Comparison of ENCODE assay signal across 1 cellular context in genomic region chr16:71426069-71426879, GRCh38.
TF ChIP-seq lines count a peak whose summit lies in the region.

No MANE protein-coding gene starts in this region.

TF ChIP-seq in K562, 482 proteins besides CTCF, POLR2A, EP300 and RAD21 (continued from another document):
- no peak for TF ChIP-seq SIX5 (IDR thresholded peaks at IDR 0.05; ENCODE audit: borderline replicate concordance in 1 of 2, insufficient read depth in 1 of 2, low read depth in 1 of 2, low read length in 2 of 2)
- no peak for TF ChIP-seq NCOA1 (IDR thresholded peaks at IDR 0.05; ENCODE audit: low read depth)
- no peak for TF ChIP-seq CREB3 (tag; conservative IDR thresholded peaks at IDR 0.05; ENCODE audit: low read depth)
- TF ChIP-seq TFAP4 (CRISPR knock-in tag; IDR thresholded peaks at IDR 0.05; ENCODE audit: borderline replicate concordance), result peak; percentile 45
- no peak for TF ChIP-seq SIRT6 (IDR thresholded peaks at IDR 0.05; ENCODE audit: low read depth, low read length)
- TF ChIP-seq PHB2 (IDR thresholded peaks at IDR 0.05; ENCODE audit: low read depth), result no peak
- TF ChIP-seq MTA1 (IDR thresholded peaks at IDR 0.05; ENCODE audit: borderline replicate concordance), result peak; percentile 79; the same call in 1 of the 2 replicates
- TF ChIP-seq, protein P1, sequence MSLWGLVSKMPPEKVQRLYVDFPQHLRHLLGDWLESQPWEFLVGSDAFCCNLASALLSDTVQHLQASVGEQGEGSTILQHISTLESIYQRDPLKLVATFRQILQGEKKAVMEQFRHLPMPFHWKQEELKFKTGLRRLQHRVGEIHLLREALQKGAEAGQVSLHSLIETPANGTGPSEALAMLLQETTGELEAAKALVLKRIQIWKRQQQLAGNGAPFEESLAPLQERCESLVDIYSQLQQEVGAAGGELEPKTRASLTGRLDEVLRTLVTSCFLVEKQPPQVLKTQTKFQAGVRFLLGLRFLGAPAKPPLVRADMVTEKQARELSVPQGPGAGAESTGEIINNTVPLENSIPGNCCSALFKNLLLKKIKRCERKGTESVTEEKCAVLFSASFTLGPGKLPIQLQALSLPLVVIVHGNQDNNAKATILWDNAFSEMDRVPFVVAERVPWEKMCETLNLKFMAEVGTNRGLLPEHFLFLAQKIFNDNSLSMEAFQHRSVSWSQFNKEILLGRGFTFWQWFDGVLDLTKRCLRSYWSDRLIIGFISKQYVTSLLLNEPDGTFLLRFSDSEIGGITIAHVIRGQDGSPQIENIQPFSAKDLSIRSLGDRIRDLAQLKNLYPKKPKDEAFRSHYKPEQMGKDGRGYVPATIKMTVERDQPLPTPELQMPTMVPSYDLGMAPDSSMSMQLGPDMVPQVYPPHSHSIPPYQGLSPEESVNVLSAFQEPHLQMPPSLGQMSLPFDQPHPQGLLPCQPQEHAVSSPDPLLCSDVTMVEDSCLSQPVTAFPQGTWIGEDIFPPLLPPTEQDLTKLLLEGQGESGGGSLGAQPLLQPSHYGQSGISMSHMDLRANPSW (CRISPR knock-in tag; IDR thresholded peaks at IDR 0.05), result no peak
- TF ChIP-seq, protein P2, sequence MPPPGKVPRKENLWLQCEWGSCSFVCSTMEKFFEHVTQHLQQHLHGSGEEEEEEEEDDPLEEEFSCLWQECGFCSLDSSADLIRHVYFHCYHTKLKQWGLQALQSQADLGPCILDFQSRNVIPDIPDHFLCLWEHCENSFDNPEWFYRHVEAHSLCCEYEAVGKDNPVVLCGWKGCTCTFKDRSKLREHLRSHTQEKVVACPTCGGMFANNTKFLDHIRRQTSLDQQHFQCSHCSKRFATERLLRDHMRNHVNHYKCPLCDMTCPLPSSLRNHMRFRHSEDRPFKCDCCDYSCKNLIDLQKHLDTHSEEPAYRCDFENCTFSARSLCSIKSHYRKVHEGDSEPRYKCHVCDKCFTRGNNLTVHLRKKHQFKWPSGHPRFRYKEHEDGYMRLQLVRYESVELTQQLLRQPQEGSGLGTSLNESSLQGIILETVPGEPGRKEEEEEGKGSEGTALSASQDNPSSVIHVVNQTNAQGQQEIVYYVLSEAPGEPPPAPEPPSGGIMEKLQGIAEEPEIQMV (tag; conservative IDR thresholded peaks at IDR 0.05; ENCODE audit: low read depth), result no peak
- no peak for TF ChIP-seq TCF7 (IDR thresholded peaks at IDR 0.05; ENCODE audit: borderline replicate concordance)
- TF ChIP-seq ZBTB1 (CRISPR knock-in tag; IDR thresholded peaks at IDR 0.05; ENCODE audit: borderline replicate concordance, low read depth), result no peak
- TF ChIP-seq KDM2B (CRISPR knock-in tag; IDR thresholded peaks at IDR 0.05), result no peak
- no peak for TF ChIP-seq E2F4 (CRISPR knock-in tag; IDR thresholded peaks at IDR 0.05; ENCODE audit: low read depth)
- no peak for TF ChIP-seq U2AF1 (optimal IDR thresholded peaks at IDR 0.05; ENCODE audit: low read depth, low read length)
- peak; percentile 76 for TF ChIP-seq ZFP36 (IDR thresholded peaks at IDR 0.05; ENCODE audit: low read depth, low read length, partially characterized antibody)
- 0 out of 2 replicates have a peak, but pooled peaks have one; percentile 15 for TF ChIP-seq MYC (IDR thresholded peaks at IDR 0.05; ENCODE audit: low read depth, low read length)
- TF ChIP-seq MYC (CRISPR knock-in tag; IDR thresholded peaks at IDR 0.05; ENCODE audit: borderline replicate concordance, low read depth), result no peak
- no peak for TF ChIP-seq ZNF316 (IDR thresholded peaks at IDR 0.05)
- TF ChIP-seq MYBL2 (IDR thresholded peaks at IDR 0.05; ENCODE audit: low read depth), result no peak
- TF ChIP-seq MYBL2 (CRISPR knock-in tag; IDR thresholded peaks at IDR 0.05; ENCODE audit: borderline replicate concordance), result no peak
- TF ChIP-seq, protein P3, sequence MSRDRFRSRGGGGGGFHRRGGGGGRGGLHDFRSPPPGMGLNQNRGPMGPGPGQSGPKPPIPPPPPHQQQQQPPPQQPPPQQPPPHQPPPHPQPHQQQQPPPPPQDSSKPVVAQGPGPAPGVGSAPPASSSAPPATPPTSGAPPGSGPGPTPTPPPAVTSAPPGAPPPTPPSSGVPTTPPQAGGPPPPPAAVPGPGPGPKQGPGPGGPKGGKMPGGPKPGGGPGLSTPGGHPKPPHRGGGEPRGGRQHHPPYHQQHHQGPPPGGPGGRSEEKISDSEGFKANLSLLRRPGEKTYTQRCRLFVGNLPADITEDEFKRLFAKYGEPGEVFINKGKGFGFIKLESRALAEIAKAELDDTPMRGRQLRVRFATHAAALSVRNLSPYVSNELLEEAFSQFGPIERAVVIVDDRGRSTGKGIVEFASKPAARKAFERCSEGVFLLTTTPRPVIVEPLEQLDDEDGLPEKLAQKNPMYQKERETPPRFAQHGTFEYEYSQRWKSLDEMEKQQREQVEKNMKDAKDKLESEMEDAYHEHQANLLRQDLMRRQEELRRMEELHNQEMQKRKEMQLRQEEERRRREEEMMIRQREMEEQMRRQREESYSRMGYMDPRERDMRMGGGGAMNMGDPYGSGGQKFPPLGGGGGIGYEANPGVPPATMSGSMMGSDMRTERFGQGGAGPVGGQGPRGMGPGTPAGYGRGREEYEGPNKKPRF (IDR thresholded peaks at IDR 0.05; ENCODE audit: low read depth, low read length), result no peak
- TF ChIP-seq LARP7 (IDR thresholded peaks at IDR 0.05), result no peak
- TF ChIP-seq, protein P4, sequence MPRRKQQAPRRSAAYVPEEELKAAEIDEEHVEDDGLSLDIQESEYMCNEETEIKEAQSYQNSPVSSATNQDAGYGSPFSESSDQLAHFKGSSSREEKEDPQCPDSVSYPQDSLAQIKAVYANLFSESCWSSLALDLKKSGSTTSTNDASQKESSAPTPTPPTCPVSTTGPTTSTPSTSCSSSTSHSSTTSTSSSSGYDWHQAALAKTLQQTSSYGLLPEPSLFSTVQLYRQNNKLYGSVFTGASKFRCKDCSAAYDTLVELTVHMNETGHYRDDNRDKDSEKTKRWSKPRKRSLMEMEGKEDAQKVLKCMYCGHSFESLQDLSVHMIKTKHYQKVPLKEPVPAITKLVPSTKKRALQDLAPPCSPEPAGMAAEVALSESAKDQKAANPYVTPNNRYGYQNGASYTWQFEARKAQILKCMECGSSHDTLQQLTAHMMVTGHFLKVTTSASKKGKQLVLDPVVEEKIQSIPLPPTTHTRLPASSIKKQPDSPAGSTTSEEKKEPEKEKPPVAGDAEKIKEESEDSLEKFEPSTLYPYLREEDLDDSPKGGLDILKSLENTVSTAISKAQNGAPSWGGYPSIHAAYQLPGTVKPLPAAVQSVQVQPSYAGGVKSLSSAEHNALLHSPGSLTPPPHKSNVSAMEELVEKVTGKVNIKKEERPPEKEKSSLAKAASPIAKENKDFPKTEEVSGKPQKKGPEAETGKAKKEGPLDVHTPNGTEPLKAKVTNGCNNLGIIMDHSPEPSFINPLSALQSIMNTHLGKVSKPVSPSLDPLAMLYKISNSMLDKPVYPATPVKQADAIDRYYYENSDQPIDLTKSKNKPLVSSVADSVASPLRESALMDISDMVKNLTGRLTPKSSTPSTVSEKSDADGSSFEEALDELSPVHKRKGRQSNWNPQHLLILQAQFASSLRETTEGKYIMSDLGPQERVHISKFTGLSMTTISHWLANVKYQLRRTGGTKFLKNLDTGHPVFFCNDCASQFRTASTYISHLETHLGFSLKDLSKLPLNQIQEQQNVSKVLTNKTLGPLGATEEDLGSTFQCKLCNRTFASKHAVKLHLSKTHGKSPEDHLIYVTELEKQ (CRISPR knock-in tag; IDR thresholded peaks at IDR 0.05), result no peak
- TF ChIP-seq ELF2 (CRISPR knock-in tag; IDR thresholded peaks at IDR 0.05), result no peak
- TF ChIP-seq RAD51 (IDR thresholded peaks at IDR 0.05; ENCODE audit: borderline replicate concordance, low read depth), result no peak
- no peak for TF ChIP-seq CREB3L1 (IDR thresholded peaks at IDR 0.05; ENCODE audit: borderline replicate concordance, low read depth)
- TF ChIP-seq ZSCAN29 (IDR thresholded peaks at IDR 0.05), result 0 out of 2 replicates have a peak, but pooled peaks have one; percentile 55
- no peak for TF ChIP-seq SNRNP70 (optimal IDR thresholded peaks at IDR 0.05; ENCODE audit: low read depth, low read length)
- no peak for TF ChIP-seq RBM15 (IDR thresholded peaks at IDR 0.05; ENCODE audit: insufficient read depth, low read length)
- no peak for TF ChIP-seq RBM17 (IDR thresholded peaks at IDR 0.05; ENCODE audit: borderline replicate concordance, low read depth, low read length)
- no peak for TF ChIP-seq ZNF324 (CRISPR knock-in tag; IDR thresholded peaks at IDR 0.05)
- no peak for TF ChIP-seq CLOCK (CRISPR knock-in tag; IDR thresholded peaks at IDR 0.05; ENCODE audit: borderline replicate concordance)
- 0 out of 2 replicates have a peak, but pooled peaks have one; percentile 9 for TF ChIP-seq CXXC5 (CRISPR knock-in tag; IDR thresholded peaks at IDR 0.05)
- TF ChIP-seq RCOR1 (IDR thresholded peaks at IDR 0.05; ENCODE audit: borderline replicate concordance in 1 of 2, low read depth in 2 of 2, low read length in 2 of 2), result peak in 1 of 2 experiments; percentile 30; a peak in 1 of 4 replicates
- TF ChIP-seq, protein P5, sequence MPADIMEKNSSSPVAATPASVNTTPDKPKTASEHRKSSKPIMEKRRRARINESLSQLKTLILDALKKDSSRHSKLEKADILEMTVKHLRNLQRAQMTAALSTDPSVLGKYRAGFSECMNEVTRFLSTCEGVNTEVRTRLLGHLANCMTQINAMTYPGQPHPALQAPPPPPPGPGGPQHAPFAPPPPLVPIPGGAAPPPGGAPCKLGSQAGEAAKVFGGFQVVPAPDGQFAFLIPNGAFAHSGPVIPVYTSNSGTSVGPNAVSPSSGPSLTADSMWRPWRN (IDR thresholded peaks at IDR 0.05; ENCODE audit: low read depth), result no peak
- TF ChIP-seq SMARCE1 (IDR thresholded peaks at IDR 0.05), result no peak
- no peak for TF ChIP-seq POLR2AphosphoS5 (IDR thresholded peaks at IDR 0.05; ENCODE audit: control insufficient read depth, insufficient read depth, low read depth, low read length)
- no peak for TF ChIP-seq ZBED1 (IDR thresholded peaks at IDR 0.05)
- no peak for TF ChIP-seq HSF4 (CRISPR knock-in tag; IDR thresholded peaks at IDR 0.05; ENCODE audit: borderline replicate concordance)
- no peak for TF ChIP-seq SMARCA4 (IDR thresholded peaks at IDR 0.05)
- TF ChIP-seq ZNF146 (CRISPR knock-in tag; IDR thresholded peaks at IDR 0.05; ENCODE audit: unreplicated experiment), result no peak
- no peak for TF ChIP-seq SIN3A (IDR thresholded peaks at IDR 0.05; ENCODE audit: borderline replicate concordance in 2 of 2, control insufficient read depth in 1 of 2, low read depth in 2 of 2, low read length in 2 of 2)
